ENCODE assay signal across 8 cellular contexts in the genomic region with DNA sequence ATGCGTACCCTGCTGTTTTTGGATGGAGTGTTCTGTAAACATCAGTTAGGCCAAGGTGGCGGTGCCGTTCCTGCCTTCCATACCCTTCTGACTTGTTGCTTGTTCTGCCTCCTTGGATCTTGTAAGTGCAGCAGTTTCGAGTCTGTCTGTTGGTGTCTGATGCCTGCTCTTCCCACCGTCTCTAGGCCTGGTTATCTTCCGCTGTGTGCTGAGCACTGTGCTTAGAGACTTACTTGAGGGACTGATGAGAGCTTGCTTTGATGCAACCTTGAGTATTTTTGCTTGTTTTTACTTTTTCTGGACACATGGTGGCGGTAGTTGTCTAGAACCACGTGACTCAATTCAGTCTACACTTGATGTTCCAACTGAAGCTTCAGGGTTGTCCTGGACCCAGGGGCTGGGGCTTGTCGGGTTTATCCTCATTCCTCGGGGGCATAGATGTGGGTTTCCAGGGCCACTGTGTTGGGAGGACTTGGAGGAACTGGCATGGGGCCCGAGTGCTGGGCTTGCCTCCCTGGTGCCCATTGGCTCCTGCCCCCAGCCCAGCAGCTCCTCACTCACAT. TPM values are rescaled to one million over a fixed set of nuclear protein-coding genes. Genes with fewer than 3 reads are reported as not detected.
DNase-seq lines count a peak whose midpoint lies in the region; ATAC-seq and TF ChIP-seq lines count a peak whose summit lies in the region.

No MANE protein-coding gene starts in this region.

- no peaks in the 10 kb centered on the region for H3K27me3 ChIP-seq in BJ (ENCODE audit: control insufficient read depth, insufficient read depth, low read length)

- peak; percentile 60 for ATAC-seq in esophagus mucosa
- ATAC-seq in activated CD4-positive, CD25-positive, alpha-beta regulatory T cell treated with anti-CD3 and anti-CD28 coated beads, Interleukin-2, amount 50 U/mL, for 24 hours: no peak
- no peak for ATAC-seq in GM21717 (IDR thresholded peaks at IDR 0.05; ENCODE audit: unreplicated experiment)

- TF ChIP-seq CTCF in BJ (IDR thresholded peaks at IDR 0.05; ENCODE audit: insufficient read depth, low read depth, low read length) (peak; percentile 38; the same call in 1 of the 2 replicates), GM12872 (IDR thresholded peaks at IDR 0.05; ENCODE audit: insufficient read depth, low read depth, low read length) (peak; percentile 62; the same call in 2 of the 3 replicates)

- CTCF ChIA-PET in BJ (lab: Yijun Ruan, JAX): interaction anchor here (0.7 to 2.1 kb wide), 19 partner anchors 8 to 171 kb away, joined by 3 to 7 read pairs (median 4); partner anchors contain the start of gene SCART1

- H3K4me3 ChIP-seq in BJ (ENCODE audit: low read depth, low read length): no peak overlapping the region

- DNase-seq in BJ (ENCODE audit: low read depth) (no peak), NCI-H69 (lab: John Stamatoyannopoulos, UW) (peak; percentile 10), midbrain (lab: John Stamatoyannopoulos, UW) (no peak)
- DNase-seq in stimulated activated CD4-positive, alpha-beta T cell treated with anti-CD3 and anti-CD28 coated beads, Interleukin-2, amount 100 ng/mL, for 48 hours: no peak

- no peaks in the 10 kb centered on the region for H3K36me3 ChIP-seq in BJ (ENCODE audit: control insufficient read depth, insufficient read depth, low read length)

- POLR2A ChIA-PET in BJ (lab: Charles Lee): no interaction called here

RNA-seq across cellular contexts. Expression of gene SPRN, which starts 14.4 kb away (rescaled TPM):
- polyA plus RNA-seq in BJ (2011; rRNA removed): 1.8 and 3.0 TPM in 2 replicates
- polyA minus RNA-seq in BJ (2011; rRNA and poly(A)+ RNA removed): 1.1 and 1.9 TPM in 2 replicates
- 0.12 TPM for total RNA-seq in esophagus mucosa

RNA-seq across cellular contexts. Expression of gene SCART1, which starts 15.0 kb away (rescaled TPM):
- polyA plus RNA-seq in BJ (2011; rRNA removed): 0.89 and 1.3 TPM in 2 replicates
- polyA minus RNA-seq in BJ (2011; rRNA and poly(A)+ RNA removed): 1.9 and 2.3 TPM in 2 replicates
- total RNA-seq in esophagus mucosa: 0.56 TPM

RNA-seq across cellular contexts. Expression of gene MTG1, which starts 44.8 kb away (rescaled TPM):
- 30.9 and 38.1 TPM in 2 replicates for polyA plus RNA-seq in BJ (2011; rRNA removed)
- 25.7 and 41.5 TPM in 2 replicates for polyA minus RNA-seq in BJ (2011; rRNA and poly(A)+ RNA removed)
- total RNA-seq in esophagus mucosa: 35.2 TPM

RNA-seq across cellular contexts. Expression of gene PAOX, which starts 59.7 kb away (rescaled TPM):
- polyA plus RNA-seq in BJ (2011; rRNA removed): 3.5 and 4.5 TPM in 2 replicates
- 2.4 and 3.7 TPM in 2 replicates for polyA minus RNA-seq in BJ (2011; rRNA and poly(A)+ RNA removed)
- total RNA-seq in esophagus mucosa: 11.3 TPM
